27 cellular contexts compared by ENCODE assay signal in genomic region chr15:87682527-87682926, GRCh38.
"Had no signal": no experiment of that assay in that cellular context is flagged by ENCODE, and none has a peak within 500 bp of the region (broad histone marks: within the 10 kb centered on the region; RNA-seq: fewer than 3 reads in every experiment).

No MANE protein-coding gene starts in this region.

- DNase-seq: activated B cell treated with CpG ODN at 0.5 μM for 24 hours; activated CD4-positive, alpha-beta memory T cell treated with anti-CD3 and anti-CD28 coated beads for 36 hours; activated CD4-positive, alpha-beta T cell treated with anti-CD3 and anti-CD28 coated beads for 4 hours; activated CD4-positive, alpha-beta T cell treated with anti-CD3 and anti-CD28 coated beads, Interleukin-2, amount 10 ng/mL, durations not matched to agents 24 days and 14 days; activated CD4-positive, alpha-beta T cell treated with anti-CD3 and anti-CD28 coated beads, Interleukin-2, amount 50 U/mL, for 1 hour; activated CD4-positive, alpha-beta T cell treated with anti-CD3 and anti-CD28 coated beads, Interleukin-2, amount 50 U/mL, for 4 hours; activated CD4-positive, CD25-positive, alpha-beta regulatory T cell treated with anti-CD3 and anti-CD28 coated beads, Interleukin-2, amount 50 U/mL, for 72 hours; activated CD8-positive, alpha-beta memory T cell treated with anti-CD3 and anti-CD28 coated beads for 24 hours; activated CD8-positive, alpha-beta memory T cell treated with anti-CD3 and anti-CD28 coated beads, Interleukin-2, amount 10 ng/mL, durations not matched to agents 7 days and 5 days; activated CD8-positive, alpha-beta memory T cell treated with anti-CD3 and anti-CD28 coated beads, Interleukin-2, amount 50 U/mL, for 48 hours; activated CD8-positive, alpha-beta T cell treated with anti-CD3 and anti-CD28 coated beads for 36 hours; activated effector memory CD4-positive, alpha-beta T cell treated with Interleukin-2 at 50 U/mL for 16 hours; activated gamma-delta T cell; activated naive CD4-positive, alpha-beta T cell treated with anti-CD3 and anti-CD28 coated beads, Interleukin-2, amount 10 ng/mL, durations not matched to agents 7 days and 5 days; activated naive CD4-positive, alpha-beta T cell treated with Interleukin-2 at 50 U/mL for 16 hours; activated naive CD8-positive, alpha-beta T cell treated with anti-CD3 and anti-CD28 coated beads, Interleukin-2, amount 10 ng/mL, durations not matched to agents 7 days and 5 days; activated naive CD8-positive, alpha-beta T cell treated with anti-CD3 and anti-CD28 coated beads, Interleukin-2, amount 50 U/mL, for 24 hours; activated T-cell treated with anti-CD3 and anti-CD28 coated beads, Interleukin-2, amount 50 U/mL, for 24 hours; activated T-cell treated with anti-CD3 and anti-CD28 coated beads, Interleukin-2, amount 50 U/mL, for 48 hours; amygdala; anterior cingulate cortex; central memory CD4-positive, alpha-beta T cell; T-helper 1 cell; T-helper 2 cell; T-helper 9 cell had no signal

- H3K9me3 ChIP-seq: ascending aorta had no signal

- H3K36me3 ChIP-seq: ascending aorta had no signal

- H3K27ac ChIP-seq: ascending aorta, VCaP had no signal

- H3K27me3 ChIP-seq: ascending aorta had no signal

- H3K4me3 ChIP-seq: ascending aorta had no signal

- ATAC-seq: activated CD8-positive, alpha-beta memory T cell treated with anti-CD3 and anti-CD28 coated beads, Interleukin-2, amount 10 ng/mL, durations not matched to agents 7 days and 5 days; activated CD8-positive, alpha-beta T cell treated with anti-CD3 and anti-CD28 coated beads for 36 hours; activated naive CD8-positive, alpha-beta T cell treated with anti-CD3 and anti-CD28 coated beads, Interleukin-2, amount 50 U/mL, for 24 hours had no signal
